Comparison of ENCODE assay signal across 2 cellular contexts in genomic region chr3:130138992-130139391, GRCh38. TPM values are rescaled to one million over a fixed set of nuclear protein-coding genes. Genes with fewer than 3 reads are reported as not detected.
"Had no signal": no experiment of that assay in that cellular context is flagged by ENCODE, and none has a peak within 500 bp of the region (broad histone marks: within the 10 kb centered on the region; RNA-seq: fewer than 3 reads in every experiment).

No MANE protein-coding gene starts in this region.

RNA-seq across cellular contexts. Expression of gene ALG1L2, which starts 57.4 kb away (rescaled TPM):
- total RNA-seq: G401, GM12878 had no signal
